In genomic region chr10:93481213-93481930, GRCh38 we compare ENCODE assay signal across 8 cellular contexts. TPM values are rescaled to one million over a fixed set of nuclear protein-coding genes. Genes with fewer than 3 reads are reported as not detected.
DNase-seq lines count a peak whose midpoint lies in the region; ATAC-seq and TF ChIP-seq lines count a peak whose summit lies in the region.

No MANE protein-coding gene starts in this region.

- no peaks in the 10 kb centered on the region for H3K36me3 Mint-ChIP-seq in neural progenitor cell

- H3K4me1 ChIP-seq in SJCRH30 (no peaks in the 10 kb centered on the region), esophagus (ENCODE audit: control insufficient read depth in 2 of 2, insufficient read depth in 2 of 2, low read length in 1 of 2) (no peaks in the 10 kb centered on the region), neural progenitor cell (peaks cover 5% of the 10 kb centered on the region)

- no peaks in the 10 kb centered on the region for H3K9me3 Mint-ChIP-seq in neural progenitor cell

- WGBS in esophagus, 2 donors = 23 to 33% methylated on average over 6 of the region's 6 CpGs

- peak overlapping the region; percentile 98 for H3K4me2 ChIP-seq in neural progenitor cell

- H3K4me3 ChIP-seq in SJCRH30 (peak overlapping the region; percentile 61), esophagus (ENCODE audit: low read depth in 1 of 2, low read length in 2 of 2) (peak overlapping the region; percentile 62 to 86), neural progenitor cell (peak overlapping the region; percentile 81)

- ATAC-seq in GM18511 (IDR thresholded peaks at IDR 0.05; ENCODE audit: unreplicated experiment) = no peak
- no peak for ATAC-seq in HG02970 (IDR thresholded peaks at IDR 0.05; ENCODE audit: low FRiP score, unreplicated experiment)
- no peak for ATAC-seq in HG03139 (IDR thresholded peaks at IDR 0.05; ENCODE audit: unreplicated experiment)

- no peaks in the 10 kb centered on the region for H4K20me1 ChIP-seq in neural progenitor cell (ENCODE audit: low read depth)

- peak overlapping the region; percentile 97 for H2AFZ ChIP-seq in neural progenitor cell (replicated peaks)

- no peak overlapping the region for H3K9ac ChIP-seq in neural progenitor cell

- TF ChIP-seq CTCF in neural progenitor cell (IDR thresholded peaks at IDR 0.05) = no peak

- peak; percentile 24 for DNase-seq in CD1c-positive myeloid dendritic cell (ENCODE audit: extremely low spot score)
- no peak for DNase-seq in SJCRH30
- DNase-seq in neural progenitor cell (ENCODE audit: low spot score) = no peak
- no peak for DNase-seq in NCI-H187 treated with DMSO at 0.1 percent for 48 hours (lab: John Stamatoyannopoulos, UW)

- H3K27ac ChIP-seq in SJCRH30 (peak overlapping the region; percentile 31; the same call in 1 of the 2 replicates), esophagus (ENCODE audit: low read depth in 2 of 2, low read length in 1 of 2) (peak overlapping the region; percentile 96 to 98), neural progenitor cell (no peak overlapping the region)

- H3K9me3 ChIP-seq in SJCRH30 (replicated peaks) = no peaks in the 10 kb centered on the region
- no peaks in the 10 kb centered on the region for H3K9me3 ChIP-seq in esophagus (ENCODE audit: control insufficient read depth in 2 of 2, insufficient read depth in 1 of 2, low read depth in 1 of 2, low read length in 1 of 2)
- no peaks in the 10 kb centered on the region for H3K9me3 ChIP-seq in neural progenitor cell (ENCODE audit: low read depth)

- peak overlapping the region; percentile 88 for H3K4me3 Mint-ChIP-seq in neural progenitor cell

- H3K4me1 Mint-ChIP-seq in neural progenitor cell = peaks cover 14% of the 10 kb centered on the region

- H3K79me2 ChIP-seq in neural progenitor cell (ENCODE audit: low read depth) = no peaks in the 10 kb centered on the region

- H3K27me3 ChIP-seq in SJCRH30 = no peaks in the 10 kb centered on the region
- H3K27me3 ChIP-seq in esophagus (ENCODE audit: control insufficient read depth in 1 of 2, insufficient read depth in 2 of 2, low read length in 2 of 2) = no peaks in the 10 kb centered on the region
- H3K27me3 ChIP-seq in neural progenitor cell = peaks cover 15% of the 10 kb centered on the region

- H3K27me3 Mint-ChIP-seq in neural progenitor cell (ENCODE audit: insufficient read depth, low read depth) = no peaks in the 10 kb centered on the region

- H3K36me3 ChIP-seq in SJCRH30 (no peaks in the 10 kb centered on the region), esophagus (ENCODE audit: control insufficient read depth in 2 of 2, insufficient read depth in 2 of 2, low read length in 1 of 2) (no peaks in the 10 kb centered on the region), neural progenitor cell (no peaks in the 10 kb centered on the region)

- H3K27ac Mint-ChIP-seq in neural progenitor cell = no peak overlapping the region

- H3F3A ChIP-seq in neural progenitor cell (ENCODE audit: low read depth) = peaks cover 7% of the 10 kb centered on the region

RNA-seq across cellular contexts. Expression of gene MYOF, which starts 0.8 kb away (rescaled TPM):
- 4.2 and 4.6 TPM in 2 replicates for total RNA-seq in SJCRH30 (2014; rRNA removed; shearing (Covaris generic))
- polyA plus RNA-seq in esophagus = 10 to 100 TPM; 30.2 to 32.1 TPM
- total RNA-seq in neural progenitor cell (ENCODE audit: low replicate concordance) = 1.2 and 1.6 TPM in 2 replicates

RNA-seq across cellular contexts. Expression of gene CEP55, which starts 15.0 kb away (rescaled TPM):
- 43.2 and 49.4 TPM in 2 replicates for total RNA-seq in SJCRH30 (2014; rRNA removed; shearing (Covaris generic))
- polyA plus RNA-seq in esophagus = 10 to 100 TPM in 1 of 2 donors, 1 to 10 TPM in 1; 8.3 to 11.5 TPM
- 36.8 and 57.7 TPM in 2 replicates for total RNA-seq in neural progenitor cell (ENCODE audit: low replicate concordance)
